ENCODE assay signal across 8 cellular contexts in the genomic region with DNA sequence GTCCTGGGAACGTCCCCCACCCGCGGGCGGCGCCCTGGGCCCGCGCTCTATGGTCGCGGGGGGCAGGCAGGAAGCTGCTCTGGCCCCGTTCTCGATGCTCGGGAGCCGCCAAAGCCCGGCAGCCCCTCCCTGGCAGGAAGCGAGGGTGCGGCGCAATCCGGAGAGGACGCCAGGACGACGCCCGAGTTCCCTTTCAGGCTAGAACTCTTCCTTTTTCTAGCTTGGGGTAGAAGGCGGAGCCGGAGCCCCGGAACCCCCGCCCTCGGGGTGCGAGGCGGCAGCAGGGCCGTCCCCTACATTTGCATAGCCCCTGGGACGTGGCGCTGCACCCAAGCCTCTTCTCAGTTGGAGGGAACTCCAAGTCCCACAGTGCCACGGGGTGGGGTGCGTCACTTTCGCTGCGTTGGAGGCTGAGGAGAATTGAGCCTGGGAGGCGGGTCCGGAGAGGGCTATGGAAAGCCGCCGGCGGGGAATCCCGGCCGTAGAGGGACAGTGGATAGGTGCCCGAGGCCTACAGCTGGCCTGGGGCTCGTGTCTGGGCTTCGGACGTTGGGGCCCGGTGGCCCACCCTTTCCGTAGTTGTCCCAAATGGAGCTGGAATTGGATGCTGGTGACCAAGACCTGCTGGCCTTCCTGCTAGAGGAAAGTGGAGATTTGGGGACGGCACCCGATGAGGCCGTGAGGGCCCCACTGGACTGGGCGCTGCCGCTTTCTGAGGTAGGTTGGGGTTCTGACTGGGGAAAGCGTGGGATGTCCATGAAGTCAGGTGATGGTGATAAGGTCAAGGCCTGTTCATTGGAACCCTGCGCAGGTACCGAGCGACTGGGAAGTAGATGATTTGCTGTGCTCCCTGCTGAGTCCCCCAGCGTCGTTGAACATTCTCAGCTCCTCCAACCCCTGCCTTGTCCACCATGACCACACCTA. TPM values are rescaled to one million over a fixed set of nuclear protein-coding genes. Genes with fewer than 3 reads are reported as not detected.
DNase-seq lines count a peak whose midpoint lies in the region; ATAC-seq, FAIRE-seq and TF ChIP-seq lines count a peak whose summit lies in the region.

A gene with protein sequence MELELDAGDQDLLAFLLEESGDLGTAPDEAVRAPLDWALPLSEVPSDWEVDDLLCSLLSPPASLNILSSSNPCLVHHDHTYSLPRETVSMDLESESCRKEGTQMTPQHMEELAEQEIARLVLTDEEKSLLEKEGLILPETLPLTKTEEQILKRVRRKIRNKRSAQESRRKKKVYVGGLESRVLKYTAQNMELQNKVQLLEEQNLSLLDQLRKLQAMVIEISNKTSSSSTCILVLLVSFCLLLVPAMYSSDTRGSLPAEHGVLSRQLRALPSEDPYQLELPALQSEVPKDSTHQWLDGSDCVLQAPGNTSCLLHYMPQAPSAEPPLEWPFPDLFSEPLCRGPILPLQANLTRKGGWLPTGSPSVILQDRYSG (plus strand): TSS at position 482 of the 924 bp plus-strand sequence. CDS start 107 bp downstream, at position 589.
A gene with protein sequence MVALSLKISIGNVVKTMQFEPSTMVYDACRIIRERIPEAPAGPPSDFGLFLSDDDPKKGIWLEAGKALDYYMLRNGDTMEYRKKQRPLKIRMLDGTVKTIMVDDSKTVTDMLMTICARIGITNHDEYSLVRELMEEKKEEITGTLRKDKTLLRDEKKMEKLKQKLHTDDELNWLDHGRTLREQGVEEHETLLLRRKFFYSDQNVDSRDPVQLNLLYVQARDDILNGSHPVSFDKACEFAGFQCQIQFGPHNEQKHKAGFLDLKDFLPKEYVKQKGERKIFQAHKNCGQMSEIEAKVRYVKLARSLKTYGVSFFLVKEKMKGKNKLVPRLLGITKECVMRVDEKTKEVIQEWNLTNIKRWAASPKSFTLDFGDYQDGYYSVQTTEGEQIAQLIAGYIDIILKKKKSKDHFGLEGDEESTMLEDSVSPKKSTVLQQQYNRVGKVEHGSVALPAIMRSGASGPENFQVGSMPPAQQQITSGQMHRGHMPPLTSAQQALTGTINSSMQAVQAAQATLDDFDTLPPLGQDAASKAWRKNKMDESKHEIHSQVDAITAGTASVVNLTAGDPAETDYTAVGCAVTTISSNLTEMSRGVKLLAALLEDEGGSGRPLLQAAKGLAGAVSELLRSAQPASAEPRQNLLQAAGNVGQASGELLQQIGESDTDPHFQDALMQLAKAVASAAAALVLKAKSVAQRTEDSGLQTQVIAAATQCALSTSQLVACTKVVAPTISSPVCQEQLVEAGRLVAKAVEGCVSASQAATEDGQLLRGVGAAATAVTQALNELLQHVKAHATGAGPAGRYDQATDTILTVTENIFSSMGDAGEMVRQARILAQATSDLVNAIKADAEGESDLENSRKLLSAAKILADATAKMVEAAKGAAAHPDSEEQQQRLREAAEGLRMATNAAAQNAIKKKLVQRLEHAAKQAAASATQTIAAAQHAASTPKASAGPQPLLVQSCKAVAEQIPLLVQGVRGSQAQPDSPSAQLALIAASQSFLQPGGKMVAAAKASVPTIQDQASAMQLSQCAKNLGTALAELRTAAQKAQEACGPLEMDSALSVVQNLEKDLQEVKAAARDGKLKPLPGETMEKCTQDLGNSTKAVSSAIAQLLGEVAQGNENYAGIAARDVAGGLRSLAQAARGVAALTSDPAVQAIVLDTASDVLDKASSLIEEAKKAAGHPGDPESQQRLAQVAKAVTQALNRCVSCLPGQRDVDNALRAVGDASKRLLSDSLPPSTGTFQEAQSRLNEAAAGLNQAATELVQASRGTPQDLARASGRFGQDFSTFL (N-terminal part only) (minus strand): TSS at position 11 of the 924 bp plus-strand sequence. CDS start 6,501 bp downstream, outside the sequence.

- FAIRE-seq in GM19239 (lab: Jason Lieb, UNC) = peak; percentile 95

- POLR2A ChIA-PET in BJ (lab: Charles Lee) = interaction anchor here (0.5 to 1.8 kb wide), 10 partner anchors 14 to 663 kb away, joined by 3 to 24 read pairs (median 6); a partner anchor contains a TSS
- POLR2A ChIA-PET in activated CD4-positive, alpha-beta T cell treated with anti-CD3 and anti-CD28 coated beads for 36 hours (lab: Charles Lee) = interaction anchor here (0.6 to 1.6 kb wide), 7 partner anchors 16 to 174 kb away, joined by 3 to 14 read pairs (median 3); a partner anchor contains a TSS

- peak within 1 kb of the TSS; percentile 83 for H3K4me3 ChIP-seq in BJ (ENCODE audit: low read depth, low read length)
- peak within 1 kb of the TSS; percentile 88 for H3K4me3 ChIP-seq in choroid plexus epithelial cell (ENCODE audit: low read depth, low read length)

- TF ChIP-seq CTCF in BJ (IDR thresholded peaks at IDR 0.05; ENCODE audit: insufficient read depth, low read depth, low read length) (no peak), choroid plexus epithelial cell (conservative IDR thresholded peaks at IDR 0.05; ENCODE audit: low read depth, low read length) (no peak)

- ATAC-seq in HG03457 (IDR thresholded peaks at IDR 0.05; ENCODE audit: unreplicated experiment) = peak; percentile 71
- ATAC-seq in activated CD4-positive, alpha-beta T cell treated with anti-CD3 and anti-CD28 coated beads for 36 hours = peak; percentile 87

- H3K27me3 ChIP-seq in BJ (ENCODE audit: control insufficient read depth, insufficient read depth, low read length) = no peaks in the 10 kb centered on the region

- H3K4me1 Mint-ChIP-seq in activated CD4-positive, alpha-beta T cell treated with anti-CD3 and anti-CD28 coated beads for 36 hours = peaks cover 21% of the 10 kb centered on the region

- peaks cover 21% of the 10 kb centered on the region for H3K36me3 ChIP-seq in BJ (ENCODE audit: control insufficient read depth, insufficient read depth, low read length)

- no peak within 1 kb of the TSS for H3K4me3 Mint-ChIP-seq in activated CD4-positive, alpha-beta T cell treated with anti-CD3 and anti-CD28 coated beads for 36 hours

- H3K27ac Mint-ChIP-seq in activated CD4-positive, alpha-beta T cell treated with anti-CD3 and anti-CD28 coated beads for 36 hours = peak within 1 kb of the TSS; percentile 93

- intact Hi-C loops in activated CD4-positive, alpha-beta T cell treated with anti-CD3 and anti-CD28 coated beads for 36 hours (cut with DNase I, micrococcal nuclease) = loop anchor here (1.0 to 10.0 kb wide), 21 partner anchors 17 to 1275 kb away; a partner anchor contains a TSS

- H3K9me3 Mint-ChIP-seq in activated CD4-positive, alpha-beta T cell treated with anti-CD3 and anti-CD28 coated beads for 36 hours (ENCODE audit: low read depth) = no peaks in the 10 kb centered on the region

- H3K36me3 Mint-ChIP-seq in activated CD4-positive, alpha-beta T cell treated with anti-CD3 and anti-CD28 coated beads for 36 hours (ENCODE audit: low read depth) = peaks cover 24% of the 10 kb centered on the region

- CTCF ChIA-PET in BJ (lab: Yijun Ruan, JAX) = interaction anchor here (1.0 to 6.5 kb wide), 14 partner anchors 22 to 129 kb away, joined by 3 to 74 read pairs (median 3); a partner anchor contains a TSS
- CTCF ChIA-PET in activated CD4-positive, alpha-beta T cell treated with anti-CD3 and anti-CD28 coated beads for 36 hours (lab: Charles Lee) = interaction anchor here (0.5 to 8.4 kb wide), 16 partner anchors 9 to 1098 kb away, joined by 3 to 68 read pairs (median 6); a partner anchor contains a TSS

- peak; percentile 96 for DNase-seq in BJ (ENCODE audit: low read depth)
- DNase-seq in GM19239 (ENCODE audit: insufficient read length, low spot score) = peak; percentile 93
- peak; percentile 95 to 97 for DNase-seq in NCI-H524 (lab: John Stamatoyannopoulos, UW)
- peak; percentile 98 for DNase-seq in activated CD4-positive, alpha-beta T cell treated with anti-CD3 and anti-CD28 coated beads for 36 hours
- peak; percentile 99 for DNase-seq in choroid plexus epithelial cell (ENCODE audit: low read depth)
- peak; percentile 96 for DNase-seq in kidney glomerular epithelial cell (lab: John Stamatoyannopoulos, UW)
- peak; percentile 84 to 97 (median 91) for DNase-seq in stimulated activated CD4-positive, alpha-beta T cell treated with anti-CD3 and anti-CD28 coated beads, Interleukin-1b, Interleukin-23, amount 100 ng/mL, for 24 hours (ENCODE audit: low read depth in 4 of 4, low spot score in 1 of 4)

- H3K27me3 Mint-ChIP-seq in activated CD4-positive, alpha-beta T cell treated with anti-CD3 and anti-CD28 coated beads for 36 hours = no peaks in the 10 kb centered on the region

RNA-seq across cellular contexts. Expression of the first gene that starts in this region (rescaled TPM):
- polyA plus RNA-seq in BJ (2011; rRNA removed) = 67.9 and 75.8 TPM in 2 replicates
- 43.3 and 58.6 TPM in 2 replicates for polyA minus RNA-seq in BJ (2011; rRNA and poly(A)+ RNA removed)
- total RNA-seq in activated CD4-positive, alpha-beta T cell treated with anti-CD3 and anti-CD28 coated beads for 36 hours = 10 to 100 TPM; 24.0 to 26.0 TPM

RNA-seq across cellular contexts. Expression of the second gene that starts in this region (rescaled TPM):
- polyA plus RNA-seq in BJ (2011; rRNA removed) = 215 and 399 TPM in 2 replicates
- 1,219 and 1,318 TPM in 2 replicates for polyA minus RNA-seq in BJ (2011; rRNA and poly(A)+ RNA removed)
- total RNA-seq in activated CD4-positive, alpha-beta T cell treated with anti-CD3 and anti-CD28 coated beads for 36 hours = 100 to 1,000 TPM; 217 to 238 TPM

Comparison
In these comparisons a context has a peak if more than half of its experiments do, and no peak if none do; other contexts are left out.
1. Peak in every context shown above with its lines: DNase-seq, ATAC-seq and H3K4me3 ChIP-seq.